ENCODE assay signal across 20 cellular contexts in the genomic region with DNA sequence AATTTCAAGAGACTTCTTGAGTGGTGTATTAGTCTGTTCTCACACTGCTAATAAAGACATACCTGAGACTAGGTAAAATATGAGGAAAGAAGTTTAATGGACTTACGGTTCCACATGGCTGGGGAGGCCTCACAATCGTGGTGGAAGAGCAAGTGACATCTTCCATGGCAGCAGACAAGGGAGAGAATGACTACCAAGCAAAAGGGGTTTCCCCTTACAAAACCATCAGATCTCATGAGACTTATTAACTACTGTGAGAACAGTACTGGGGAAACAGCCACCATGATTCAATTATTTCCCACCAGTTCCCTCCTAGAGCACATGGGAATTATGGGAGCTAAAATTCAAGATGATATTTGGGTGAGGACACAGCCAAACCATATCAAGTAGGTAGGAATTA.
DNase-seq lines count a peak whose midpoint lies in the region; ATAC-seq and TF ChIP-seq lines count a peak whose summit lies in the region.
"Had no signal": no experiment of that assay in that cellular context is flagged by ENCODE, and none has a peak within 500 bp of the region (broad histone marks: within the 10 kb centered on the region; RNA-seq: fewer than 3 reads in every experiment).

No MANE protein-coding gene starts in this region.

- no peaks in the 10 kb centered on the region for H3K36me3 Mint-ChIP-seq in nephron progenitor cell (ENCODE audit: low read depth)
- no peaks in the 10 kb centered on the region for H3K36me3 Mint-ChIP-seq in stimulated activated effector memory CD8-positive, alpha-beta T cell treated with anti-CD3 and anti-CD28 coated beads, Interleukin-12 subunit alpha, Interleukin-12 subunit beta, amount 100 ng/mL, for 72 hours
- H3K36me3 Mint-ChIP-seq: CD4-positive, CD25-positive, alpha-beta regulatory T cell; CD8-positive, alpha-beta memory T cell; IgD-negative memory B cell had no signal

- H3K4me1 Mint-ChIP-seq in nephron progenitor cell, result no peaks in the 10 kb centered on the region
- H3K4me1 Mint-ChIP-seq in stimulated activated effector memory CD8-positive, alpha-beta T cell treated with anti-CD3 and anti-CD28 coated beads, Interleukin-12 subunit alpha, Interleukin-12 subunit beta, amount 100 ng/mL, for 72 hours, result no peaks in the 10 kb centered on the region
- H3K4me1 Mint-ChIP-seq: B cell; CD4-positive, CD25-positive, alpha-beta regulatory T cell; CD8-positive, alpha-beta memory T cell; IgD-negative memory B cell had no signal

- peaks cover 10% of the 10 kb centered on the region; the same call in 1 of the 2 replicates for H3K27me3 ChIP-seq in OCI-LY3 (ENCODE audit: low read depth, low read length)
- H3K27me3 ChIP-seq: BLaER1 treated with 17β-estradiol and CSF1 and Interleukin-3, amounts not matched to agents 10 nM and 100 nM had no signal

- no peak overlapping the region for H2AFZ ChIP-seq in OCI-LY3 (ENCODE audit: low read depth, low read length)
- H2AFZ ChIP-seq: GM23248 had no signal

- no peaks in the 10 kb centered on the region for H3K79me2 ChIP-seq in OCI-LY3 (ENCODE audit: low read length)

- no peak overlapping the region for H3K4me3 ChIP-seq in OCI-LY3 (ENCODE audit: low read length)
- H3K4me3 ChIP-seq: BLaER1 treated with 17β-estradiol and CSF1 and Interleukin-3, amounts not matched to agents 10 nM and 100 nM; GM23248 had no signal

- H3K36me3 ChIP-seq in OCI-LY3 (replicated peaks; ENCODE audit: low read depth, low read length), result no peaks in the 10 kb centered on the region
- H3K36me3 ChIP-seq: BLaER1 treated with 17β-estradiol and CSF1 and Interleukin-3, amounts not matched to agents 10 nM and 100 nM had no signal

- H3K9me3 ChIP-seq in OCI-LY3 (ENCODE audit: insufficient read depth, low read length), result no peaks in the 10 kb centered on the region

- H3K27ac ChIP-seq in OCI-LY3 (ENCODE audit: low read length), result no peak overlapping the region
- H3K27ac ChIP-seq: GM23248 had no signal

- H3K9me3 Mint-ChIP-seq in nephron progenitor cell, result no peaks in the 10 kb centered on the region
- H3K9me3 Mint-ChIP-seq in stimulated activated effector memory CD8-positive, alpha-beta T cell treated with anti-CD3 and anti-CD28 coated beads, Interleukin-12 subunit alpha, Interleukin-12 subunit beta, amount 100 ng/mL, for 72 hours, result peaks cover 15% of the 10 kb centered on the region

- peak overlapping the region; percentile 15 for H3K27ac Mint-ChIP-seq in nephron progenitor cell
- H3K27ac Mint-ChIP-seq in stimulated activated effector memory CD8-positive, alpha-beta T cell treated with anti-CD3 and anti-CD28 coated beads, Interleukin-12 subunit alpha, Interleukin-12 subunit beta, amount 100 ng/mL, for 72 hours, result no peak overlapping the region
- H3K27ac Mint-ChIP-seq: B cell; CD4-positive, CD25-positive, alpha-beta regulatory T cell; CD8-positive, alpha-beta memory T cell; IgD-negative memory B cell had no signal

- no peak for DNase-seq in nephron progenitor cell
- no peak for DNase-seq in CD1c-positive myeloid dendritic cell (ENCODE audit: extremely low spot score)
- no peak for DNase-seq in stimulated activated effector memory CD8-positive, alpha-beta T cell treated with anti-CD3 and anti-CD28 coated beads, Interleukin-12 subunit alpha, Interleukin-12 subunit beta, amount 100 ng/mL, for 72 hours (ENCODE audit: low spot score in 2 of 2)
- DNase-seq: 8988T; CD4-positive, CD25-positive, alpha-beta regulatory T cell; CD8-positive, alpha-beta memory T cell; COR-L47; GM23248; HCEC 1CT; Karpas-422; KBM-7 had no signal

- H3K4me1 ChIP-seq in OCI-LY3 (ENCODE audit: low read length), result peaks cover 15% of the 10 kb centered on the region

- peak overlapping the region; percentile 22; the same call in 1 of the 2 replicates for H3K4me2 ChIP-seq in OCI-LY3 (ENCODE audit: low read length)

- H4K20me1 ChIP-seq in OCI-LY3 (ENCODE audit: insufficient read depth, low read length), result no peaks in the 10 kb centered on the region
- H4K20me1 ChIP-seq: BLaER1 treated with 17β-estradiol and CSF1 and Interleukin-3, amounts not matched to agents 10 nM and 100 nM had no signal

- peak; percentile 72 for ATAC-seq in GM18868 (IDR thresholded peaks at IDR 0.05; ENCODE audit: unreplicated experiment)
- ATAC-seq in HG02610 (IDR thresholded peaks at IDR 0.05; ENCODE audit: unreplicated experiment), result peak; percentile 86
- no peak for ATAC-seq in GM19455 (IDR thresholded peaks at IDR 0.05; ENCODE audit: unreplicated experiment)
- no peak for ATAC-seq in HG02798 (IDR thresholded peaks at IDR 0.05; ENCODE audit: poor library complexity, unreplicated experiment)
- ATAC-seq in stimulated activated effector memory CD8-positive, alpha-beta T cell treated with anti-CD3 and anti-CD28 coated beads, Interleukin-12 subunit alpha, Interleukin-12 subunit beta, amount 100 ng/mL, for 72 hours, result no peak
- ATAC-seq: HepG2 had no signal

- TF ChIP-seq CTCF in OCI-LY3 (IDR thresholded peaks at IDR 0.05; ENCODE audit: low read depth, low read length) (no peak), nephron progenitor cell (IDR thresholded peaks at IDR 0.05) (no peak)

- H3K27me3 Mint-ChIP-seq in nephron progenitor cell (ENCODE audit: low read depth, poor library complexity), result peaks cover 6% of the 10 kb centered on the region
- H3K27me3 Mint-ChIP-seq: B cell; CD4-positive, CD25-positive, alpha-beta regulatory T cell; CD8-positive, alpha-beta memory T cell; IgD-negative memory B cell had no signal

- no peak overlapping the region for H3K9ac ChIP-seq in OCI-LY3 (ENCODE audit: low read length)
- H3K9ac ChIP-seq: BLaER1 treated with 17β-estradiol and CSF1 and Interleukin-3, amounts not matched to agents 10 nM and 100 nM; GM23248 had no signal

- no peak overlapping the region for H3K4me3 Mint-ChIP-seq in nephron progenitor cell
- no peak overlapping the region for H3K4me3 Mint-ChIP-seq in stimulated activated effector memory CD8-positive, alpha-beta T cell treated with anti-CD3 and anti-CD28 coated beads, Interleukin-12 subunit alpha, Interleukin-12 subunit beta, amount 100 ng/mL, for 72 hours
- H3K4me3 Mint-ChIP-seq: B cell; CD4-positive, CD25-positive, alpha-beta regulatory T cell; CD8-positive, alpha-beta memory T cell; IgD-negative memory B cell had no signal

Comparison
In these comparisons a context has a peak if more than half of its experiments do, and no peak if none do; other contexts are left out.
1. ATAC-seq: peak in GM18868 (single experiment) and HG02610 (single experiment); none in GM19455 (single experiment), HG02798 (single experiment) and stimulated activated effector memory CD8-positive, alpha-beta T cell treated with anti-CD3 and anti-CD28 coated beads, Interleukin-12 subunit alpha, Interleukin-12 subunit beta, amount 100 ng/mL, for 72 hours (single experiment).